15 cellular contexts compared by ENCODE assay signal in the genomic region with DNA sequence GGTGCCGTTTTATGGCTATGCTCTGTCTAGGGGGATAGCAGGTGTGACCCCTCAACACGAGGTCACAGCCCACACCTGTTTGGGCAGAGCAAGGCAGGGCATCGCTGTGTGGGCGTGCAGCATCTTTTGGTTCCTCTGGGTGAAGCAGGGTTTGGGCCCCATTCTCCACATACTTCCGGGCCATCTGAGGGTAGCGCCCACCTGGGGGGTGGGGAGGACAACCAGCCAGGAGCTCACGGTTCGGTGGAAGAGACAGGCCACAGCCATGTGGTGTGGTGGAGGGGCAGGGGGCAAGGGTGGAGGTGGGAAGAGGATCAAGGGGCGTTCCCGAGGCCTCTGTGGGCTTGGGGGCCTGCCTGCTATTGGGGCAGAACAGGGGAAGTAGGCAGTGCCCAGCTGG. TPM values are rescaled to one million over a fixed set of nuclear protein-coding genes. Genes with fewer than 3 reads are reported as not detected.
A peak's percentile ranks its signal among the peaks of the same experiment; 100 is the strongest.
DNase-seq lines count a peak whose midpoint lies in the region; ATAC-seq lines count a peak whose summit lies in the region.
"Had no signal": no experiment of that assay in that cellular context is flagged by ENCODE, and none has a peak within 500 bp of the region (broad histone marks: within the 10 kb centered on the region; RNA-seq: fewer than 3 reads in every experiment).

No MANE protein-coding gene starts in this region.

- CTCF ChIA-PET in activated CD4-positive, alpha-beta T cell treated with anti-CD3 and anti-CD28 coated beads, Interleukin-2, amount 10 ng/mL, durations not matched to agents 7 days and 5 days (lab: Charles Lee) = interaction anchor here (0.6 to 2.0 kb wide), 5 partner anchors 13 to 781 kb away, joined by 3 to 6 read pairs (median 3); no protein-coding TSS in a partner anchor

- ATAC-seq in central memory CD8-positive, alpha-beta T cell (replicated peaks; ENCODE audit: extremely low read depth, poor library complexity, severe bottlenecking) = no peak
- peak; percentile 44 for ATAC-seq in stimulated activated memory B cell treated with anti-CD40 and anti-IgM and Interleukin-4, amounts not matched to agents 10 μg/mL and 1 μg/mL and 100 μg/mL, for 72 hours
- no peak for ATAC-seq in HG03280 (IDR thresholded peaks at IDR 0.05; ENCODE audit: unreplicated experiment)

- DNase-seq in activated CD4-positive, alpha-beta T cell treated with anti-CD3 and anti-CD28 coated beads, Interleukin-2, amount 10 ng/mL, durations not matched to agents 7 days and 5 days = no peak
- DNase-seq in activated CD4-positive, alpha-beta T cell treated with anti-CD3 and anti-CD28 coated beads for 1 hour = no peak
- DNase-seq in NAMALWA (ENCODE audit: low spot score) (peak; percentile 83), glomerular visceral epithelial cell (ENCODE audit: extremely low spot score) (no peak), nucleus accumbens (lab: John Stamatoyannopoulos, UW) (no peak)
- no peak for DNase-seq in central memory CD8-positive, alpha-beta T cell (ENCODE audit: low spot score in 2 of 2)
- DNase-seq: activated CD8-positive, alpha-beta memory T cell treated with anti-CD3 and anti-CD28 coated beads for 24 hours; colonic mucosa; foreskin melanocyte; left ventricle myocardium inferior; NCI-H1417; NCI-H2171 treated with DMSO at 0.1 percent for 48 hours had no signal

- peak overlapping the region; percentile 32 for H3K4me3 Mint-ChIP-seq in activated CD4-positive, alpha-beta T cell treated with anti-CD3 and anti-CD28 coated beads, Interleukin-2, amount 10 ng/mL, durations not matched to agents 7 days and 5 days
- peak overlapping the region; percentile 80 for H3K4me3 Mint-ChIP-seq in central memory CD8-positive, alpha-beta T cell
- H3K4me3 Mint-ChIP-seq in stimulated activated memory B cell treated with anti-CD40 and anti-IgM and Interleukin-4, amounts not matched to agents 10 μg/mL and 1 μg/mL and 100 μg/mL, for 72 hours = peak overlapping the region; percentile 74

- no peak overlapping the region for H3K27ac Mint-ChIP-seq in activated CD4-positive, alpha-beta T cell treated with anti-CD3 and anti-CD28 coated beads, Interleukin-2, amount 10 ng/mL, durations not matched to agents 7 days and 5 days
- no peak overlapping the region for H3K27ac Mint-ChIP-seq in central memory CD8-positive, alpha-beta T cell (ENCODE audit: low read depth)
- peak overlapping the region; percentile 80 for H3K27ac Mint-ChIP-seq in stimulated activated memory B cell treated with anti-CD40 and anti-IgM and Interleukin-4, amounts not matched to agents 10 μg/mL and 1 μg/mL and 100 μg/mL, for 72 hours
- H3K27ac Mint-ChIP-seq: stimulated activated naive CD8-positive, alpha-beta T cell treated with anti-CD3 and anti-CD28 coated beads, Interleukin-15, Interleukin-2, amounts not matched to agents 100 ng/mL and 50 ng/mL, for 24 hours had no signal

- H3K9me3 Mint-ChIP-seq in activated CD4-positive, alpha-beta T cell treated with anti-CD3 and anti-CD28 coated beads, Interleukin-2, amount 10 ng/mL, durations not matched to agents 7 days and 5 days = no peaks in the 10 kb centered on the region
- H3K9me3 Mint-ChIP-seq in central memory CD8-positive, alpha-beta T cell = no peaks in the 10 kb centered on the region
- no peaks in the 10 kb centered on the region for H3K9me3 Mint-ChIP-seq in stimulated activated memory B cell treated with anti-CD40 and anti-IgM and Interleukin-4, amounts not matched to agents 10 μg/mL and 1 μg/mL and 100 μg/mL, for 72 hours
- H3K9me3 Mint-ChIP-seq: stimulated activated naive CD8-positive, alpha-beta T cell treated with anti-CD3 and anti-CD28 coated beads, Interleukin-15, Interleukin-2, amounts not matched to agents 100 ng/mL and 50 ng/mL, for 24 hours had no signal

- H3K27me3 Mint-ChIP-seq in activated CD4-positive, alpha-beta T cell treated with anti-CD3 and anti-CD28 coated beads, Interleukin-2, amount 10 ng/mL, durations not matched to agents 7 days and 5 days = peaks cover 27% of the 10 kb centered on the region
- H3K27me3 Mint-ChIP-seq in central memory CD8-positive, alpha-beta T cell = no peaks in the 10 kb centered on the region
- no peaks in the 10 kb centered on the region for H3K27me3 Mint-ChIP-seq in stimulated activated memory B cell treated with anti-CD40 and anti-IgM and Interleukin-4, amounts not matched to agents 10 μg/mL and 1 μg/mL and 100 μg/mL, for 72 hours

- H3K36me3 Mint-ChIP-seq in activated CD4-positive, alpha-beta T cell treated with anti-CD3 and anti-CD28 coated beads, Interleukin-2, amount 10 ng/mL, durations not matched to agents 7 days and 5 days (ENCODE audit: low read depth) = no peaks in the 10 kb centered on the region
- peaks cover 6% of the 10 kb centered on the region for H3K36me3 Mint-ChIP-seq in central memory CD8-positive, alpha-beta T cell (ENCODE audit: insufficient read depth)
- no peaks in the 10 kb centered on the region for H3K36me3 Mint-ChIP-seq in stimulated activated memory B cell treated with anti-CD40 and anti-IgM and Interleukin-4, amounts not matched to agents 10 μg/mL and 1 μg/mL and 100 μg/mL, for 72 hours

- POLR2A ChIA-PET in activated CD4-positive, alpha-beta T cell treated with anti-CD3 and anti-CD28 coated beads, Interleukin-2, amount 10 ng/mL, durations not matched to agents 7 days and 5 days (lab: Charles Lee) = no interaction called here

- H3K4me1 Mint-ChIP-seq in activated CD4-positive, alpha-beta T cell treated with anti-CD3 and anti-CD28 coated beads, Interleukin-2, amount 10 ng/mL, durations not matched to agents 7 days and 5 days = peaks cover 26% of the 10 kb centered on the region
- H3K4me1 Mint-ChIP-seq in central memory CD8-positive, alpha-beta T cell = peaks cover 32% of the 10 kb centered on the region
- peaks cover 71% of the 10 kb centered on the region for H3K4me1 Mint-ChIP-seq in stimulated activated memory B cell treated with anti-CD40 and anti-IgM and Interleukin-4, amounts not matched to agents 10 μg/mL and 1 μg/mL and 100 μg/mL, for 72 hours

RNA-seq across cellular contexts. Expression of a gene that starts 2.4 kb away (rescaled TPM):
- total RNA-seq in activated CD4-positive, alpha-beta T cell treated with anti-CD3 and anti-CD28 coated beads, Interleukin-2, amount 10 ng/mL, durations not matched to agents 7 days and 5 days = under 1 TPM; 0.12 to 0.50 TPM
